In the genomic region with DNA sequence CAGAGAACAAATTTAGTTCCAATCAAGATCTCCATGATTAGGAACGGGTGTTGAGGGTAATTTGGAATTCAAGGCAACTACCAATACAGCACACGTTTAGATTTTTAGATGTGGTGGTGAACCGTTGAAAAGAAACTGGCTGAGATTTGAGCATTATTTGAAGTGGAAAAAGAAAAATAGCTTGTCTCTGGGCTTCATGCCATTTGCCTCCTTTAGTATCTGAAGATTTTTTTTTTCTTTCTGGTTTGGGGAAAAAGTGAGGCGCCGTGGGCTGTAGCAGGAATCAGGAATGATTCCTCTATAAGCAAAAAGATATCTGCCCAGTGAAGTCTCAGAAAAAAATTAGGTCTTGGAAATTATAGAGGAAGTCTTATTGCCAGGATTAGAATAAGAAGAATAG, we compare ENCODE assay signal across 8 cellular contexts.
"Had no signal": no experiment of that assay in that cellular context is flagged by ENCODE, and none has a peak within 500 bp of the region (broad histone marks: within the 10 kb centered on the region; RNA-seq: fewer than 3 reads in every experiment).

No MANE protein-coding gene starts in this region.

- DNase-seq: GM23248, GOT3, H7, HFFc6 had no signal

- H3K36me3 ChIP-seq: HAP-1 had no signal

- FAIRE-seq: HepG2, K562 had no signal

- H2AFZ ChIP-seq: GM23248 had no signal

- H3K27ac ChIP-seq: GM23248 had no signal

- H3K9ac ChIP-seq: GM23248 had no signal

- H3K9me3 ChIP-seq: HAP-1 had no signal

- H3K9me3 Mint-ChIP-seq: HFFc6 had no signal

- H3K4me3 ChIP-seq: GM23248, HAP-1, K562 had no signal

- H3K27ac Mint-ChIP-seq: HFFc6 had no signal

- ATAC-seq: HCT116, HepG2, K562 had no signal

- H3K4me3 Mint-ChIP-seq: HFFc6 had no signal
